27 cellular contexts compared by ENCODE assay signal in genomic region chr17:50758524-50758923, GRCh38. TPM values are rescaled to one million over a fixed set of nuclear protein-coding genes. Genes with fewer than 3 reads are reported as not detected.
DNase-seq lines count a peak whose midpoint lies in the region; ATAC-seq and TF ChIP-seq lines count a peak whose summit lies in the region.
"Had no signal": no experiment of that assay in that cellular context is flagged by ENCODE, and none has a peak within 500 bp of the region (broad histone marks: within the 10 kb centered on the region; RNA-seq: fewer than 3 reads in every experiment).

No MANE protein-coding gene starts in this region.

- TF ChIP-seq CTCF in cardiac muscle cell (IDR thresholded peaks at IDR 0.05; ENCODE audit: low read depth, low read length): no peak
- no peak for TF ChIP-seq CTCF in WTC11 (IDR thresholded peaks at IDR 0.05)
- TF ChIP-seq CTCF in neural progenitor cell (IDR thresholded peaks at IDR 0.05): no peak

- no peaks in the 10 kb centered on the region for H4K20me1 ChIP-seq in neural progenitor cell (ENCODE audit: low read depth)

- no peak overlapping the region for H3K4me3 Mint-ChIP-seq in WTC11
- no peak overlapping the region for H3K4me3 Mint-ChIP-seq in neural progenitor cell
- H3K4me3 Mint-ChIP-seq: CD8-positive, alpha-beta memory T cell had no signal

- H3K27me3 Mint-ChIP-seq in WTC11 (ENCODE audit: low read depth) (no peaks in the 10 kb centered on the region; the same call in 1 of the 2 replicates), neural progenitor cell (ENCODE audit: insufficient read depth, low read depth) (peaks cover 3% of the 10 kb centered on the region)
- H3K27me3 Mint-ChIP-seq: CD8-positive, alpha-beta memory T cell had no signal

- DNase-seq in DMS53 (lab: John Stamatoyannopoulos, UW): peak; percentile 49
- no peak for DNase-seq in DMS53 treated with DMSO at 0.1 percent for 48 hours (lab: John Stamatoyannopoulos, UW; ENCODE audit: unreplicated experiment)
- no peak for DNase-seq in cardiac muscle cell (ENCODE audit: low read depth in 1 of 2, low spot score in 1 of 2)
- no peak for DNase-seq in right cardiac atrium
- DNase-seq in WTC11 (ENCODE audit: low spot score): no peak
- no peak for DNase-seq in neural progenitor cell (ENCODE audit: low spot score)
- DNase-seq in SKM-1 treated with dmso at 0.1 percent for 144 hours (lab: John Stamatoyannopoulos, UW; ENCODE audit: unreplicated experiment): no peak
- DNase-seq: 8988T; AML-193; C1 segment of cervical spinal cord; CD8-positive, alpha-beta memory T cell; DND-41; MM.1S; NCI-H1048; NCI-H1417 treated with DMSO at 0.1 percent for 48 hours; NCI-H187; NCI-H2107; NCI-H345; NCI-H524; NCI-H774; OCI-M1; SHP77 had no signal

- no peaks in the 10 kb centered on the region for H3K9me3 ChIP-seq in cardiac muscle cell (ENCODE audit: low read depth)
- no peaks in the 10 kb centered on the region for H3K9me3 ChIP-seq in right cardiac atrium (ENCODE audit: control insufficient read depth, low read length)
- no peaks in the 10 kb centered on the region for H3K9me3 ChIP-seq in neural progenitor cell (ENCODE audit: low read depth)

- no peak overlapping the region for H2AFZ ChIP-seq in neural progenitor cell (replicated peaks)

- no peak overlapping the region for H3K9ac ChIP-seq in neural progenitor cell

- H3K36me3 ChIP-seq in cardiac muscle cell (peaks cover 7% of the 10 kb centered on the region), neural progenitor cell (peaks cover 18% of the 10 kb centered on the region)

- 49% methylated on average over 5 of the region's 5 CpGs for WGBS in right cardiac atrium

- H3K4me3 ChIP-seq in cardiac muscle cell (no peak overlapping the region), right cardiac atrium (ENCODE audit: low read length) (no peak overlapping the region), neural progenitor cell (no peak overlapping the region)
- H3K4me3 ChIP-seq: GM12878 had no signal

- no peak overlapping the region for H3K4me2 ChIP-seq in neural progenitor cell

- H3K9me3 Mint-ChIP-seq in WTC11 (no peaks in the 10 kb centered on the region), neural progenitor cell (no peaks in the 10 kb centered on the region)
- H3K9me3 Mint-ChIP-seq: CD8-positive, alpha-beta memory T cell had no signal

- peak overlapping the region; percentile 0; the same call in 1 of the 2 replicates for H3K27ac Mint-ChIP-seq in WTC11
- peak overlapping the region; percentile 5 for H3K27ac Mint-ChIP-seq in neural progenitor cell

- H3K4me1 ChIP-seq in cardiac muscle cell (ENCODE audit: low read depth): peaks cover 10% of the 10 kb centered on the region
- peaks cover 5% of the 10 kb centered on the region for H3K4me1 ChIP-seq in right cardiac atrium (ENCODE audit: control insufficient read depth, insufficient read depth, low read length)
- no peaks in the 10 kb centered on the region for H3K4me1 ChIP-seq in neural progenitor cell

- H3F3A ChIP-seq in neural progenitor cell (ENCODE audit: low read depth): peaks cover 51% of the 10 kb centered on the region

- CTCF ChIA-PET in WTC11 (lab: Charles Lee): interaction anchor here (3.6 kb wide), 1 partner anchor 24 kb away, joined by 20 read pairs; no protein-coding TSS in a partner anchor

- H3K27ac ChIP-seq in cardiac muscle cell (peak overlapping the region; percentile 67), right cardiac atrium (ENCODE audit: low read length) (no peak overlapping the region), neural progenitor cell (no peak overlapping the region)

- H3K79me2 ChIP-seq in neural progenitor cell (ENCODE audit: low read depth): no peaks in the 10 kb centered on the region

- ATAC-seq in right cardiac atrium (no peak), WTC11 (no peak), HG02885 (IDR thresholded peaks at IDR 0.05; ENCODE audit: poor library complexity, unreplicated experiment) (no peak)
- ATAC-seq: GM12878 had no signal

- intact Hi-C loops in right cardiac atrium (cut with DNase I): no loop called here

- H3K27me3 ChIP-seq in cardiac muscle cell: no peaks in the 10 kb centered on the region
- no peaks in the 10 kb centered on the region for H3K27me3 ChIP-seq in right cardiac atrium (ENCODE audit: control insufficient read depth, insufficient read depth)
- no peaks in the 10 kb centered on the region for H3K27me3 ChIP-seq in neural progenitor cell

- POLR2A ChIA-PET in WTC11 (lab: Charles Lee): no interaction called here

- H3K36me3 Mint-ChIP-seq in WTC11 (peaks cover 4% of the 10 kb centered on the region), neural progenitor cell (peaks cover 6% of the 10 kb centered on the region)

- H3K4me1 Mint-ChIP-seq in WTC11: peaks cover 7% of the 10 kb centered on the region
- peaks cover 12% of the 10 kb centered on the region for H3K4me1 Mint-ChIP-seq in neural progenitor cell

TF ChIP-seq in WTC11, 78 proteins besides CTCF, POLR2A, EP300 and RAD21 (continues in another document):
- TF ChIP-seq ATF1 (CRISPR knock-in tag; IDR thresholded peaks at IDR 0.05) (no peak), EMX1 (CRISPR knock-in tag; IDR thresholded peaks at IDR 0.05) (no peak), IRF1 (CRISPR knock-in tag; IDR thresholded peaks at IDR 0.05) (no peak), ZBTB21 (CRISPR knock-in tag; IDR thresholded peaks at IDR 0.05; ENCODE audit: borderline replicate concordance) (no peak), NR3C1 (CRISPR knock-in tag; conservative IDR thresholded peaks at IDR 0.05; ENCODE audit: low read depth) (no peak), ZNF232 (CRISPR knock-in tag; IDR thresholded peaks at IDR 0.05) (no peak), ZNF138 (CRISPR knock-in tag; conservative IDR thresholded peaks at IDR 0.05) (no peak), FOXP4 (CRISPR knock-in tag; IDR thresholded peaks at IDR 0.05) (no peak), SP1 (CRISPR knock-in tag; conservative IDR thresholded peaks at IDR 0.05) (no peak), SMAD3 (CRISPR knock-in tag; IDR thresholded peaks at IDR 0.05; ENCODE audit: borderline replicate concordance) (no peak), ERG (CRISPR knock-in tag; IDR thresholded peaks at IDR 0.05) (no peak), ZNF423 (CRISPR knock-in tag; IDR thresholded peaks at IDR 0.05) (no peak), TEAD1 (CRISPR knock-in tag; IDR thresholded peaks at IDR 0.05) (no peak), MAX (CRISPR knock-in tag; IDR thresholded peaks at IDR 0.05) (no peak), MLX (CRISPR knock-in tag; IDR thresholded peaks at IDR 0.05) (no peak)

RNA-seq across cellular contexts. Expression of gene ANKRD40CL, which starts 8.8 kb away (rescaled TPM):
- not detected in 2 replicates for total RNA-seq in cardiac muscle cell
- not detected in 2 replicates for polyA plus RNA-seq in cardiac muscle cell
- total RNA-seq in right cardiac atrium: not detected
- not detected for polyA plus RNA-seq in right cardiac atrium
- not detected in 3 replicates for total RNA-seq in WTC11 (2021)
- total RNA-seq in neural progenitor cell (ENCODE audit: low replicate concordance): not detected in 2 replicates
- total RNA-seq: CD8-positive, alpha-beta memory T cell; GM12878; H4; RPMI7951 had no signal
- polyA plus RNA-seq: AG04450; CD8-positive, alpha-beta memory T cell; GM12878 had no signal

RNA-seq across cellular contexts. Expression of gene LUC7L3, which starts 39.1 kb away (rescaled TPM):
- total RNA-seq in cardiac muscle cell (72.5 and 289 TPM in 2 replicates), right cardiac atrium (10 to 100 TPM; 61.7 to 72.4 (median 67.4) TPM), WTC11 (2021) (182 to 190 TPM (median 186 TPM) in 3 replicates), neural progenitor cell (ENCODE audit: low replicate concordance) (245 and 374 TPM in 2 replicates)
- polyA plus RNA-seq in cardiac muscle cell (398 and 494 TPM in 2 replicates), right cardiac atrium (76.7 TPM)

RNA-seq across cellular contexts. Expression of gene ANKRD40, which starts 50.8 kb away (rescaled TPM):
- total RNA-seq in cardiac muscle cell: 22.8 and 23.6 TPM in 2 replicates
- polyA plus RNA-seq in cardiac muscle cell: 12.3 and 14.6 TPM in 2 replicates
- 10 to 100 TPM; 37.1 to 43.7 (median 41.0) TPM for total RNA-seq in right cardiac atrium
- 20.5 TPM for polyA plus RNA-seq in right cardiac atrium
- 43.3 to 45.3 TPM (median 45.3 TPM) in 3 replicates for total RNA-seq in WTC11 (2021)
- total RNA-seq in neural progenitor cell (ENCODE audit: low replicate concordance): 50.6 and 53.4 TPM in 2 replicates
